30 cellular contexts compared by ENCODE assay signal in genomic region chr6:64104051-64104450, GRCh38.
"Had no signal": no experiment of that assay in that cellular context is flagged by ENCODE, and none has a peak within 500 bp of the region (broad histone marks: within the 10 kb centered on the region; RNA-seq: fewer than 3 reads in every experiment).

No MANE protein-coding gene starts in this region.

- H3K36me3 ChIP-seq: neutrophil, ovary, right lobe of liver, sigmoid colon, spleen, suprapubic skin, tibial artery, transverse colon, upper lobe of right lung, uterus had no signal

- H3K4me1 ChIP-seq: parathyroid adenoma, psoas muscle, right lobe of liver, spleen, suprapubic skin, testis, tibial artery, transverse colon, upper lobe of right lung, uterus had no signal

- H3K4me2 ChIP-seq: smooth muscle cell had no signal

- H3K9ac ChIP-seq: parathyroid adenoma had no signal

- H2AFZ ChIP-seq: parathyroid adenoma had no signal

- H3K27ac ChIP-seq: neutrophil, ovary, parathyroid adenoma, psoas muscle, right lobe of liver, sigmoid colon, spleen, suprapubic skin, testis, tibial artery, transverse colon, upper lobe of right lung, uterus had no signal

- H3K27me3 ChIP-seq: neutrophil, ovary, right lobe of liver, sigmoid colon, spleen, suprapubic skin, testis, tibial artery, transverse colon, upper lobe of right lung, uterus had no signal

- H3K9me3 ChIP-seq: neutrophil, ovary, psoas muscle, right lobe of liver, sigmoid colon, suprapubic skin, testis, tibial artery, transverse colon, upper lobe of right lung, uterus had no signal

- ATAC-seq: naive thymus-derived CD8-positive, alpha-beta T cell; natural killer cell treated with Interleukin-12 subunit alpha and Interleukin-12 subunit beta and Interleukin-15 and Interleukin-18, amount 100 ng/mL, for 72 hours; psoas muscle; right cardiac atrium; right lobe of liver; stimulated activated memory B cell treated with anti-CD40 and anti-IgM and Interleukin-4, amounts not matched to agents 10 μg/mL and 1 μg/mL and 100 μg/mL, for 72 hours; stimulated activated naive CD8-positive, alpha-beta T cell treated with anti-CD3 and anti-CD28 coated beads, Interleukin-15, amount 100 ng/mL, for 72 hours; stimulated activated naive CD8-positive, alpha-beta T cell treated with anti-CD3 and anti-CD28 coated beads, Interleukin-15, Interleukin-2, amounts not matched to agents 100 U/mL and 50 U/mL, for 24 hours; upper lobe of right lung had no signal

- DNase-seq: naive thymus-derived CD8-positive, alpha-beta T cell; nephron progenitor cell; occipital lobe; ovary; posterior cingulate gyrus; psoas muscle; right cardiac atrium; right lobe of liver; sigmoid colon; spleen; stimulated activated CD4-positive, alpha-beta T cell treated with anti-CD3 and anti-CD28 coated beads, Interleukin-12 subunit alpha, Interleukin-12 subunit beta, amount 100 ng/mL, for 4 hours; stimulated activated CD4-positive, alpha-beta T cell treated with anti-CD3 and anti-CD28 coated beads, Interleukin-1b, Interleukin-23, amount 100 ng/mL, for 48 hours; stimulated activated CD4-positive, alpha-beta T cell treated with anti-CD3 and anti-CD28 coated beads, Interleukin-4, amount 100 ng/mL, for 1 hour; stimulated activated CD4-positive, alpha-beta T cell treated with anti-CD3 and anti-CD28 coated beads, Interleukin-4, amount 100 ng/mL, for 4 hours; stimulated activated CD8-positive, alpha-beta memory T cell treated with anti-CD3 and anti-CD28 coated beads, Interleukin-4, amount 100 ng/mL, for 48 hours; stimulated activated naive CD4-positive, alpha-beta T cell; stimulated activated naive CD8-positive, alpha-beta T cell treated with anti-CD3 and anti-CD28 coated beads, Interleukin-15, amount 100 ng/mL, for 72 hours; stimulated activated naive CD8-positive, alpha-beta T cell treated with anti-CD3 and anti-CD28 coated beads, Interleukin-15, Interleukin-2, amounts not matched to agents 100 U/mL and 50 U/mL, for 24 hours; substantia nigra; testis; tibial artery; transverse colon; upper lobe of right lung; uterus had no signal

- H3K4me3 ChIP-seq: ovary, psoas muscle, right lobe of liver, sigmoid colon, smooth muscle cell, spleen, suprapubic skin, testis, tibial artery, transverse colon, upper lobe of right lung, uterus had no signal
